ENCODE assay signal across 35 cellular contexts in genomic region chr13:55266644-55267043, GRCh38.
"Had no signal": no experiment of that assay in that cellular context is flagged by ENCODE, and none has a peak within 500 bp of the region (broad histone marks: within the 10 kb centered on the region; RNA-seq: fewer than 3 reads in every experiment).

No MANE protein-coding gene starts in this region.

- H3K4me1 ChIP-seq: ascending aorta had no signal

- H3K27ac ChIP-seq: ascending aorta, cardiac muscle cell, VCaP had no signal

- ATAC-seq: activated CD4-positive, alpha-beta T cell treated with anti-CD3 and anti-CD28 coated beads for 36 hours; activated CD4-positive, CD25-positive, alpha-beta regulatory T cell treated with anti-CD3 and anti-CD28 coated beads, Interleukin-2, amount 50 U/mL, for 24 hours; activated CD8-positive, alpha-beta memory T cell treated with anti-CD3 and anti-CD28 coated beads, Interleukin-2, amount 10 ng/mL, durations not matched to agents 7 days and 5 days; activated CD8-positive, alpha-beta T cell treated with anti-CD3 and anti-CD28 coated beads, Interleukin-2, amount 10 ng/mL, durations not matched to agents 7 days and 5 days; activated naive CD8-positive, alpha-beta T cell treated with anti-CD3 and anti-CD28 coated beads, Interleukin-2, amount 50 U/mL, for 24 hours; T-cell; T-helper 17 cell had no signal

- H3K4me3 ChIP-seq: ascending aorta, cardiac muscle cell had no signal

- H3K9me3 Mint-ChIP-seq: activated CD4-positive, alpha-beta T cell treated with anti-CD3 and anti-CD28 coated beads, Interleukin-2, amount 10 ng/mL, durations not matched to agents 7 days and 5 days; brain had no signal

- H3K36me3 Mint-ChIP-seq: activated CD8-positive, alpha-beta memory T cell treated with anti-CD3 and anti-CD28 coated beads, Interleukin-2, amount 10 ng/mL, durations not matched to agents 7 days and 5 days; activated naive CD4-positive, alpha-beta T cell treated with anti-CD3 and anti-CD28 coated beads, Interleukin-2, amount 10 ng/mL, durations not matched to agents 7 days and 5 days; activated naive CD4-positive, alpha-beta T cell treated with anti-CD3 and anti-CD28 coated beads, Interleukin-2, amount 50 U/mL, for 24 hours; activated naive CD8-positive, alpha-beta T cell; activated naive CD8-positive, alpha-beta T cell treated with anti-CD3 and anti-CD28 coated beads, Interleukin-2, amount 10 ng/mL, durations not matched to agents 7 days and 5 days; brain; T-cell had no signal

- H3K27me3 Mint-ChIP-seq: activated CD4-positive, alpha-beta memory T cell treated with anti-CD3 and anti-CD28 coated beads, Interleukin-2, amount 10 ng/mL, durations not matched to agents 7 days and 5 days; activated CD4-positive, alpha-beta T cell treated with anti-CD3 and anti-CD28 coated beads for 36 hours; activated CD4-positive, alpha-beta T cell treated with anti-CD3 and anti-CD28 coated beads, Interleukin-2, amount 10 ng/mL, durations not matched to agents 7 days and 5 days; activated CD8-positive, alpha-beta memory T cell treated with anti-CD3 and anti-CD28 coated beads, Interleukin-2, amount 10 ng/mL, durations not matched to agents 7 days and 5 days; activated naive CD4-positive, alpha-beta T cell treated with anti-CD3 and anti-CD28 coated beads, Interleukin-2, amount 10 ng/mL, durations not matched to agents 7 days and 5 days; activated naive CD4-positive, alpha-beta T cell treated with anti-CD3 and anti-CD28 coated beads, Interleukin-2, amount 50 U/mL, for 24 hours; activated naive CD8-positive, alpha-beta T cell; activated naive CD8-positive, alpha-beta T cell treated with anti-CD3 and anti-CD28 coated beads, Interleukin-2, amount 10 ng/mL, durations not matched to agents 7 days and 5 days; activated naive CD8-positive, alpha-beta T cell treated with anti-CD3 and anti-CD28 coated beads, Interleukin-2, amount 50 U/mL, for 24 hours; activated T-cell treated with anti-CD3 and anti-CD28 coated beads, Interleukin-2, amount 50 U/mL, for 24 hours; brain; central memory CD8-positive, alpha-beta T cell; T-cell; T-helper 17 cell had no signal

- H3K27me3 ChIP-seq: ascending aorta, cardiac muscle cell had no signal

- H3K36me3 ChIP-seq: ascending aorta, cardiac muscle cell had no signal

- H3K4me1 Mint-ChIP-seq: activated CD4-positive, alpha-beta memory T cell treated with anti-CD3 and anti-CD28 coated beads, Interleukin-2, amount 10 ng/mL, durations not matched to agents 7 days and 5 days; activated CD4-positive, alpha-beta T cell treated with anti-CD3 and anti-CD28 coated beads for 36 hours; activated CD4-positive, alpha-beta T cell treated with anti-CD3 and anti-CD28 coated beads, Interleukin-2, amount 10 ng/mL, durations not matched to agents 7 days and 5 days; activated CD8-positive, alpha-beta memory T cell treated with anti-CD3 and anti-CD28 coated beads, Interleukin-2, amount 10 ng/mL, durations not matched to agents 7 days and 5 days; activated naive CD4-positive, alpha-beta T cell treated with anti-CD3 and anti-CD28 coated beads, Interleukin-2, amount 10 ng/mL, durations not matched to agents 7 days and 5 days; activated naive CD4-positive, alpha-beta T cell treated with anti-CD3 and anti-CD28 coated beads, Interleukin-2, amount 50 U/mL, for 24 hours; activated naive CD8-positive, alpha-beta T cell treated with anti-CD3 and anti-CD28 coated beads, Interleukin-2, amount 10 ng/mL, durations not matched to agents 7 days and 5 days; activated naive CD8-positive, alpha-beta T cell treated with anti-CD3 and anti-CD28 coated beads, Interleukin-2, amount 50 U/mL, for 24 hours; brain; central memory CD8-positive, alpha-beta T cell; T-cell; T-helper 17 cell had no signal

- H3K9me3 ChIP-seq: ascending aorta had no signal

- H3K27ac Mint-ChIP-seq: activated CD4-positive, alpha-beta memory T cell treated with anti-CD3 and anti-CD28 coated beads, Interleukin-2, amount 10 ng/mL, durations not matched to agents 7 days and 5 days; activated CD4-positive, alpha-beta T cell treated with anti-CD3 and anti-CD28 coated beads for 36 hours; activated CD4-positive, alpha-beta T cell treated with anti-CD3 and anti-CD28 coated beads, Interleukin-2, amount 10 ng/mL, durations not matched to agents 7 days and 5 days; activated CD8-positive, alpha-beta memory T cell treated with anti-CD3 and anti-CD28 coated beads, Interleukin-2, amount 10 ng/mL, durations not matched to agents 7 days and 5 days; activated CD8-positive, alpha-beta T cell treated with anti-CD3 and anti-CD28 coated beads, Interleukin-2, amount 10 ng/mL, durations not matched to agents 7 days and 5 days; activated naive CD4-positive, alpha-beta T cell treated with anti-CD3 and anti-CD28 coated beads, Interleukin-2, amount 10 ng/mL, durations not matched to agents 7 days and 5 days; activated naive CD4-positive, alpha-beta T cell treated with anti-CD3 and anti-CD28 coated beads, Interleukin-2, amount 50 U/mL, for 24 hours; activated naive CD8-positive, alpha-beta T cell; activated naive CD8-positive, alpha-beta T cell treated with anti-CD3 and anti-CD28 coated beads, Interleukin-2, amount 10 ng/mL, durations not matched to agents 7 days and 5 days; activated naive CD8-positive, alpha-beta T cell treated with anti-CD3 and anti-CD28 coated beads, Interleukin-2, amount 50 U/mL, for 24 hours; activated T-cell treated with anti-CD3 and anti-CD28 coated beads, Interleukin-2, amount 50 U/mL, for 24 hours; activated T-helper 2 cell treated with anti-CD3 and anti-CD28 coated beads, Interferon-gamma antibody, Interleukin-2, Interleukin-4, amounts not matched to agents 10 μg/mL and 5 μg/mL and 100 μg/mL, durations not matched to agents 14 hours and 24 hours and 36 hours; brain; T-cell; T-helper 17 cell had no signal

- DNase-seq: activated CD4-positive, alpha-beta memory T cell treated with anti-CD3 and anti-CD28 coated beads, Interleukin-2, amount 10 ng/mL, durations not matched to agents 7 days and 5 days; activated CD4-positive, alpha-beta T cell treated with anti-CD3 and anti-CD28 coated beads for 1 hour; activated CD4-positive, alpha-beta T cell treated with anti-CD3 and anti-CD28 coated beads for 36 hours; activated CD4-positive, alpha-beta T cell treated with anti-CD3 and anti-CD28 coated beads for 48 hours; activated CD4-positive, alpha-beta T cell treated with anti-CD3 and anti-CD28 coated beads, Interleukin-2, amount 10 ng/mL, durations not matched to agents 7 days and 5 days; activated CD4-positive, alpha-beta T cell treated with anti-CD3 and anti-CD28 coated beads, Interleukin-2, amount 50 U/mL, for 48 hours; activated CD4-positive, CD25-positive, alpha-beta regulatory T cell; activated CD8-positive, alpha-beta memory T cell treated with anti-CD3 and anti-CD28 coated beads for 24 hours; activated CD8-positive, alpha-beta memory T cell treated with anti-CD3 and anti-CD28 coated beads, Interleukin-2, amount 10 ng/mL, durations not matched to agents 7 days and 5 days; activated CD8-positive, alpha-beta memory T cell treated with anti-CD3 and anti-CD28 coated beads, Interleukin-2, amount 50 U/mL, for 48 hours; activated CD8-positive, alpha-beta T cell treated with anti-CD3 and anti-CD28 coated beads, Interleukin-2, amount 10 ng/mL, durations not matched to agents 7 days and 5 days; activated effector memory CD4-positive, alpha-beta T cell treated with Interleukin-2 at 50 U/mL for 16 hours; activated gamma-delta T cell; activated naive CD4-positive, alpha-beta T cell treated with anti-CD3 and anti-CD28 coated beads, Interleukin-2, amount 10 ng/mL, durations not matched to agents 7 days and 5 days; activated naive CD4-positive, alpha-beta T cell treated with Interleukin-2 at 50 U/mL for 16 hours; activated naive CD8-positive, alpha-beta T cell treated with anti-CD3 and anti-CD28 coated beads, Interleukin-2, amount 10 ng/mL, durations not matched to agents 7 days and 5 days; activated naive CD8-positive, alpha-beta T cell treated with anti-CD3 and anti-CD28 coated beads, Interleukin-2, amount 50 U/mL, for 24 hours; activated T-cell treated with anti-CD3 and anti-CD28 coated beads, Interleukin-2, amount 50 U/mL, for 24 hours; activated T-cell treated with anti-CD3 and anti-CD28 coated beads, Interleukin-2, amount 50 U/mL, for 48 hours; amygdala; anterior cingulate cortex; caudate nucleus; cerebellar nuclear complex; T-cell; T-helper 17 cell; T1000 had no signal

- H3K4me3 Mint-ChIP-seq: activated CD4-positive, alpha-beta memory T cell treated with anti-CD3 and anti-CD28 coated beads, Interleukin-2, amount 10 ng/mL, durations not matched to agents 7 days and 5 days; activated CD4-positive, alpha-beta T cell treated with anti-CD3 and anti-CD28 coated beads for 36 hours; activated CD4-positive, alpha-beta T cell treated with anti-CD3 and anti-CD28 coated beads, Interleukin-2, amount 10 ng/mL, durations not matched to agents 7 days and 5 days; activated CD8-positive, alpha-beta memory T cell treated with anti-CD3 and anti-CD28 coated beads, Interleukin-2, amount 10 ng/mL, durations not matched to agents 7 days and 5 days; activated CD8-positive, alpha-beta T cell treated with anti-CD3 and anti-CD28 coated beads, Interleukin-2, amount 10 ng/mL, durations not matched to agents 7 days and 5 days; activated naive CD4-positive, alpha-beta T cell treated with anti-CD3 and anti-CD28 coated beads, Interleukin-2, amount 10 ng/mL, durations not matched to agents 7 days and 5 days; activated naive CD4-positive, alpha-beta T cell treated with anti-CD3 and anti-CD28 coated beads, Interleukin-2, amount 50 U/mL, for 24 hours; activated naive CD8-positive, alpha-beta T cell; activated naive CD8-positive, alpha-beta T cell treated with anti-CD3 and anti-CD28 coated beads, Interleukin-2, amount 10 ng/mL, durations not matched to agents 7 days and 5 days; activated naive CD8-positive, alpha-beta T cell treated with anti-CD3 and anti-CD28 coated beads, Interleukin-2, amount 50 U/mL, for 24 hours; activated T-cell treated with anti-CD3 and anti-CD28 coated beads, Interleukin-2, amount 50 U/mL, for 24 hours; brain; central memory CD8-positive, alpha-beta T cell; T-cell; T-helper 17 cell had no signal
